1 cellular context compared by ENCODE assay signal in the genomic region with DNA sequence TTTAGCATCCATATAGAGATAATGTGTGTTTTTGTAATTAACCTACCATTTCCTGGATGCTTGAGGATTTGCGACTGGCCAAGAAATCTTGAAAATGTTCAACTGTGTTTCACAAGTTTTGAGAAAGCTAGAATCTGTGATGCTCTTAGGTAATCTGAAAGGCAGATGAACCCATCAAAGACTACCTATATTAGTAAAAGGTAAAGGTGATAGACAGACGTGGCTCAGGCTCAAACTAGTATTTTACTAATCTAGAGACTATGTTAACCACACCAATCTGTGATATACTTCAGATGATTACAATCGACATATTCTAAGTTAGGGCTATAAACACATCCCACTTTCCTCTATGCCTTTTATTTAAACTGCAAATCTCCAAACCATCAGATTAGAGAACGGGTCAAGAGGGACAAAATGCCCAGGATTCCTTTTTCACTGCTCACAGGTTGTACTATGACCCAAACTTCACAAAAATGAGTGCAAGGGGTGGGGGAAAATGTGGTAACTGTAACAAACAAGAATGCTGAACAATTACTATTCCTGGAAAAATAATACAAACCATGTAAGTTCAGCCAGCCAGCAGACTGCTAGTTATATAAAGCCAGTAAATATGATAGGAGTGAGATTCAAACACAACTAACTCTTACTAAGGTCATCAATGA.
TF ChIP-seq lines count a peak whose summit lies in the region.

No MANE protein-coding gene starts in this region.

TF ChIP-seq in GM23338, 12 proteins besides CTCF, POLR2A, EP300 and RAD21 (continued from another document):
- TF ChIP-seq, protein P1, sequence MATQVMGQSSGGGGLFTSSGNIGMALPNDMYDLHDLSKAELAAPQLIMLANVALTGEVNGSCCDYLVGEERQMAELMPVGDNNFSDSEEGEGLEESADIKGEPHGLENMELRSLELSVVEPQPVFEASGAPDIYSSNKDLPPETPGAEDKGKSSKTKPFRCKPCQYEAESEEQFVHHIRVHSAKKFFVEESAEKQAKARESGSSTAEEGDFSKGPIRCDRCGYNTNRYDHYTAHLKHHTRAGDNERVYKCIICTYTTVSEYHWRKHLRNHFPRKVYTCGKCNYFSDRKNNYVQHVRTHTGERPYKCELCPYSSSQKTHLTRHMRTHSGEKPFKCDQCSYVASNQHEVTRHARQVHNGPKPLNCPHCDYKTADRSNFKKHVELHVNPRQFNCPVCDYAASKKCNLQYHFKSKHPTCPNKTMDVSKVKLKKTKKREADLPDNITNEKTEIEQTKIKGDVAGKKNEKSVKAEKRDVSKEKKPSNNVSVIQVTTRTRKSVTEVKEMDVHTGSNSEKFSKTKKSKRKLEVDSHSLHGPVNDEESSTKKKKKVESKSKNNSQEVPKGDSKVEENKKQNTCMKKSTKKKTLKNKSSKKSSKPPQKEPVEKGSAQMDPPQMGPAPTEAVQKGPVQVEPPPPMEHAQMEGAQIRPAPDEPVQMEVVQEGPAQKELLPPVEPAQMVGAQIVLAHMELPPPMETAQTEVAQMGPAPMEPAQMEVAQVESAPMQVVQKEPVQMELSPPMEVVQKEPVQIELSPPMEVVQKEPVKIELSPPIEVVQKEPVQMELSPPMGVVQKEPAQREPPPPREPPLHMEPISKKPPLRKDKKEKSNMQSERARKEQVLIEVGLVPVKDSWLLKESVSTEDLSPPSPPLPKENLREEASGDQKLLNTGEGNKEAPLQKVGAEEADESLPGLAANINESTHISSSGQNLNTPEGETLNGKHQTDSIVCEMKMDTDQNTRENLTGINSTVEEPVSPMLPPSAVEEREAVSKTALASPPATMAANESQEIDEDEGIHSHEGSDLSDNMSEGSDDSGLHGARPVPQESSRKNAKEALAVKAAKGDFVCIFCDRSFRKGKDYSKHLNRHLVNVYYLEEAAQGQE (IDR thresholded peaks at IDR 0.05; ENCODE audit: unreplicated experiment) = no peak
- no peak for TF ChIP-seq POLR2AphosphoS5 (IDR thresholded peaks at IDR 0.05; ENCODE audit: low read depth)
- no peak for TF ChIP-seq JUNB (IDR thresholded peaks at IDR 0.05; ENCODE audit: unreplicated experiment)
- TF ChIP-seq, protein P2, sequence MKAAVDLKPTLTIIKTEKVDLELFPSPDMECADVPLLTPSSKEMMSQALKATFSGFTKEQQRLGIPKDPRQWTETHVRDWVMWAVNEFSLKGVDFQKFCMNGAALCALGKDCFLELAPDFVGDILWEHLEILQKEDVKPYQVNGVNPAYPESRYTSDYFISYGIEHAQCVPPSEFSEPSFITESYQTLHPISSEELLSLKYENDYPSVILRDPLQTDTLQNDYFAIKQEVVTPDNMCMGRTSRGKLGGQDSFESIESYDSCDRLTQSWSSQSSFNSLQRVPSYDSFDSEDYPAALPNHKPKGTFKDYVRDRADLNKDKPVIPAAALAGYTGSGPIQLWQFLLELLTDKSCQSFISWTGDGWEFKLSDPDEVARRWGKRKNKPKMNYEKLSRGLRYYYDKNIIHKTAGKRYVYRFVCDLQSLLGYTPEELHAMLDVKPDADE (IDR thresholded peaks at IDR 0.05) = no peak
- TF ChIP-seq, protein P3, sequence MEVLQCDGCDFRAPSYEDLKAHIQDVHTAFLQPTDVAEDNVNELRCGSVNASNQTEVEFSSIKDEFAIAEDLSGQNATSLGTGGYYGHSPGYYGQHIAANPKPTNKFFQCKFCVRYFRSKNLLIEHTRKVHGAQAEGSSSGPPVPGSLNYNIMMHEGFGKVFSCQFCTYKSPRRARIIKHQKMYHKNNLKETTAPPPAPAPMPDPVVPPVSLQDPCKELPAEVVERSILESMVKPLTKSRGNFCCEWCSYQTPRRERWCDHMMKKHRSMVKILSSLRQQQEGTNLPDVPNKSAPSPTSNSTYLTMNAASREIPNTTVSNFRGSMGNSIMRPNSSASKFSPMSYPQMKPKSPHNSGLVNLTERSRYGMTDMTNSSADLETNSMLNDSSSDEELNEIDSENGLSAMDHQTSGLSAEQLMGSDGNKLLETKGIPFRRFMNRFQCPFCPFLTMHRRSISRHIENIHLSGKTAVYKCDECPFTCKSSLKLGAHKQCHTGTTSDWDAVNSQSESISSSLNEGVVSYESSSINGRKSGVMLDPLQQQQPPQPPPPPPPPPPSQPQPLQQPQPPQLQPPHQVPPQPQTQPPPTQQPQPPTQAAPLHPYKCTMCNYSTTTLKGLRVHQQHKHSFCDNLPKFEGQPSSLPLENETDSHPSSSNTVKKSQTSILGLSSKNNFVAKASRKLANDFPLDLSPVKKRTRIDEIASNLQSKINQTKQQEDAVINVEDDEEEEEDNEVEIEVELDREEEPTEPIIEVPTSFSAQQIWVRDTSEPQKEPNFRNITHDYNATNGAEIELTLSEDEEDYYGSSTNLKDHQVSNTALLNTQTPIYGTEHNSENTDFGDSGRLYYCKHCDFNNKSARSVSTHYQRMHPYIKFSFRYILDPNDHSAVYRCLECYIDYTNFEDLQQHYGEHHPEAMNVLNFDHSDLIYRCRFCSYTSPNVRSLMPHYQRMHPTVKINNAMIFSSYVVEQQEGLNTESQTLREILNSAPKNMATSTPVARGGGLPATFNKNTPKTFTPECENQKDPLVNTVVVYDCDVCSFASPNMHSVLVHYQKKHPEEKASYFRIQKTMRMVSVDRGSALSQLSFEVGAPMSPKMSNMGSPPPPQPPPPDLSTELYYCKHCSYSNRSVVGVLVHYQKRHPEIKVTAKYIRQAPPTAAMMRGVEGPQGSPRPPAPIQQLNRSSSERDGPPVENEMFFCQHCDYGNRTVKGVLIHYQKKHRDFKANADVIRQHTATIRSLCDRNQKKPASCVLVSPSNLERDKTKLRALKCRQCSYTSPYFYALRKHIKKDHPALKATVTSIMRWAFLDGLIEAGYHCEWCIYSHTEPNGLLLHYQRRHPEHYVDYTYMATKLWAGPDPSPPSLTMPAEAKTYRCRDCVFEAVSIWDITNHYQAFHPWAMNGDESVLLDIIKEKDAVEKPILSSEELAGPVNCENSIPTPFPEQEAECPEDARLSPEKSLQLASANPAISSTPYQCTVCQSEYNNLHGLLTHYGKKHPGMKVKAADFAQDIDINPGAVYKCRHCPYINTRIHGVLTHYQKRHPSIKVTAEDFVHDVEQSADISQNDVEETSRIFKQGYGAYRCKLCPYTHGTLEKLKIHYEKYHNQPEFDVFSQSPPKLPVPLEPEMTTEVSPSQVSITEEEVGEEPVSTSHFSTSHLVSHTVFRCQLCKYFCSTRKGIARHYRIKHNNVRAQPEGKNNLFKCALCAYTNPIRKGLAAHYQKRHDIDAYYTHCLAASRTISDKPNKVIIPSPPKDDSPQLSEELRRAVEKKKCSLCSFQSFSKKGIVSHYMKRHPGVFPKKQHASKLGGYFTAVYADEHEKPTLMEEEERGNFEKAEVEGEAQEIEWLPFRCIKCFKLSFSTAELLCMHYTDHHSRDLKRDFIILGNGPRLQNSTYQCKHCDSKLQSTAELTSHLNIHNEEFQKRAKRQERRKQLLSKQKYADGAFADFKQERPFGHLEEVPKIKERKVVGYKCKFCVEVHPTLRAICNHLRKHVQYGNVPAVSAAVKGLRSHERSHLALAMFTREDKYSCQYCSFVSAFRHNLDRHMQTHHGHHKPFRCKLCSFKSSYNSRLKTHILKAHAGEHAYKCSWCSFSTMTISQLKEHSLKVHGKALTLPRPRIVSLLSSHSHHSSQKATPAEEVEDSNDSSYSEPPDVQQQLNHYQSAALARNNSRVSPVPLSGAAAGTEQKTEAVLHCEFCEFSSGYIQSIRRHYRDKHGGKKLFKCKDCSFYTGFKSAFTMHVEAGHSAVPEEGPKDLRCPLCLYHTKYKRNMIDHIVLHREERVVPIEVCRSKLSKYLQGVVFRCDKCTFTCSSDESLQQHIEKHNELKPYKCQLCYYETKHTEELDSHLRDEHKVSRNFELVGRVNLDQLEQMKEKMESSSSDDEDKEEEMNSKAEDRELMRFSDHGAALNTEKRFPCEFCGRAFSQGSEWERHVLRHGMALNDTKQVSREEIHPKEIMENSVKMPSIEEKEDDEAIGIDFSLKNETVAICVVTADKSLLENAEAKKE (CRISPR knock-in tag; IDR thresholded peaks at IDR 0.05) = no peak
- TF ChIP-seq ZNF331 (CRISPR knock-in tag; IDR thresholded peaks at IDR 0.05; ENCODE audit: low read depth) = no peak
- no peak for TF ChIP-seq NANOG (IDR thresholded peaks at IDR 0.05; ENCODE audit: borderline replicate concordance)
- no peak for TF ChIP-seq CREB1 (CRISPR knock-in tag; IDR thresholded peaks at IDR 0.05; ENCODE audit: low read depth)
- TF ChIP-seq ZNF114 (CRISPR knock-in tag; IDR thresholded peaks at IDR 0.05) = no peak
- no peak for TF ChIP-seq STAT1 (IDR thresholded peaks at IDR 0.05; ENCODE audit: unreplicated experiment)
- TF ChIP-seq EZH2phosphoT487 (IDR thresholded peaks at IDR 0.05; ENCODE audit: unreplicated experiment) = no peak
